20 cellular contexts compared by ENCODE assay signal in genomic region chr11:106608677-106609076, GRCh38.
DNase-seq lines count a peak whose midpoint lies in the region; ATAC-seq and TF ChIP-seq lines count a peak whose summit lies in the region.
"Had no signal": no experiment of that assay in that cellular context is flagged by ENCODE, and none has a peak within 500 bp of the region (broad histone marks: within the 10 kb centered on the region; RNA-seq: fewer than 3 reads in every experiment).

No MANE protein-coding gene starts in this region.

- intact Hi-C loops in prostate gland (cut with DNase I), result no loop called here

- no peak overlapping the region for H2AK5ac ChIP-seq in mesenchymal stem cell (ENCODE audit: low read length, severe bottlenecking)

- no peak overlapping the region for H2BK5ac ChIP-seq in mesenchymal stem cell (ENCODE audit: low read depth, low read length, poor library complexity, severe bottlenecking)

- no peaks in the 10 kb centered on the region for H3K4me1 ChIP-seq in mesenchymal stem cell (ENCODE audit: control insufficient read depth, insufficient read depth, low read depth, low read length)
- no peaks in the 10 kb centered on the region for H3K4me1 ChIP-seq in prostate gland (replicated peaks)
- H3K4me1 ChIP-seq: lower lobe of right lung, testis had no signal

- H3K79me1 ChIP-seq in mesenchymal stem cell (replicated peaks; ENCODE audit: low read length, poor library complexity, severe bottlenecking), result no peaks in the 10 kb centered on the region

- H4K8ac ChIP-seq in mesenchymal stem cell (ENCODE audit: low read length), result no peak overlapping the region

- no peak for TF ChIP-seq CTCF in prostate gland (IDR thresholded peaks at IDR 0.05)

- no peak overlapping the region for H3K4ac ChIP-seq in mesenchymal stem cell (ENCODE audit: low read depth in 1 of 2, low read length in 2 of 2)

- H3K36me3 ChIP-seq in mesenchymal stem cell (ENCODE audit: control insufficient read depth in 1 of 2, insufficient read depth in 2 of 2, low read depth in 1 of 2, low read length in 2 of 2) (no peaks in the 10 kb centered on the region), prostate gland (no peaks in the 10 kb centered on the region)
- H3K36me3 ChIP-seq: lower lobe of right lung, MG63 had no signal

- H3K9ac ChIP-seq in mesenchymal stem cell (ENCODE audit: low read length), result no peak overlapping the region
- H3K9ac ChIP-seq: SK-N-SH had no signal

- no peak overlapping the region for H2BK15ac ChIP-seq in mesenchymal stem cell (ENCODE audit: low read depth, poor library complexity, severe bottlenecking)

- TF ChIP-seq POLR2A in prostate gland (IDR thresholded peaks at IDR 0.05), result no peak

- ATAC-seq in esophagus mucosa, result peak; percentile 90
- ATAC-seq: activated CD4-positive, CD25-positive, alpha-beta regulatory T cell treated with anti-CD3 and anti-CD28 coated beads, Interleukin-2, amount 50 U/mL, for 24 hours; activated T-cell treated with anti-CD3 and anti-CD28 coated beads, Interleukin-2, amount 50 U/mL, for 72 hours; lower lobe of right lung; Panc1; right cardiac atrium; stimulated activated effector memory CD8-positive, alpha-beta T cell treated with anti-CD3 and anti-CD28 coated beads, Interleukin-12 subunit alpha, Interleukin-12 subunit beta, amount 100 ng/mL, for 72 hours had no signal

- no peak overlapping the region for H3K18ac ChIP-seq in mesenchymal stem cell (ENCODE audit: low read depth in 1 of 2, low read length in 2 of 2)

- DNase-seq in EL (peak; percentile 33), RKO (ENCODE audit: low spot score) (peak; percentile 9), mesenchymal stem cell (peak; percentile 33), prostate gland (ENCODE audit: low spot score) (no peak), NCI-H2029 (lab: John Stamatoyannopoulos, UW) (no peak), NCI-H526 treated with DMSO at 0.1 percent for 48 hours (lab: John Stamatoyannopoulos, UW) (no peak)
- DNase-seq: activated T-cell treated with anti-CD3 and anti-CD28 coated beads, Interleukin-2, amount 50 U/mL, for 72 hours; Caco-2; cortex of kidney; head of caudate nucleus; lower lobe of right lung; MG63; NCI-H146; right cardiac atrium; SK-N-SH; testis had no signal

- WGBS in mesenchymal stem cell, result 89% methylated on average over 3 of the region's 3 CpGs
- 92% methylated on average over 3 of the region's 3 CpGs for WGBS in prostate gland

- H3K27ac ChIP-seq in mesenchymal stem cell (ENCODE audit: low read length, poor library complexity, severe bottlenecking), result no peak overlapping the region
- H3K27ac ChIP-seq in prostate gland, result no peak overlapping the region
- H3K27ac ChIP-seq: lower lobe of right lung, testis had no signal

- no peak overlapping the region for H4K91ac ChIP-seq in mesenchymal stem cell (ENCODE audit: low read length)

- H3K27me3 ChIP-seq in mesenchymal stem cell (ENCODE audit: control insufficient read depth in 1 of 2, insufficient read depth in 1 of 2, low read length in 2 of 2) (no peaks in the 10 kb centered on the region), prostate gland (replicated peaks; ENCODE audit: insufficient read depth) (no peaks in the 10 kb centered on the region)
- H3K27me3 ChIP-seq: MG63, testis had no signal

- no peak overlapping the region for H2BK12ac ChIP-seq in mesenchymal stem cell (ENCODE audit: low read length in 2 of 2)

- no peak overlapping the region for H3K23ac ChIP-seq in mesenchymal stem cell (ENCODE audit: low read length in 2 of 2)

- no peak overlapping the region for H2AFZ ChIP-seq in mesenchymal stem cell (ENCODE audit: low read depth, low read length)

- H3K14ac ChIP-seq in mesenchymal stem cell (ENCODE audit: low read length in 2 of 2), result no peak overlapping the region

- H2BK120ac ChIP-seq in mesenchymal stem cell (ENCODE audit: low read depth, low read length), result no peak overlapping the region

- no peak overlapping the region for H3K4me2 ChIP-seq in mesenchymal stem cell (ENCODE audit: low read length, poor library complexity, severe bottlenecking)
- H3K4me2 ChIP-seq: SK-N-SH had no signal

- H3K4me3 ChIP-seq in mesenchymal stem cell (ENCODE audit: insufficient read depth in 1 of 2, low read depth in 1 of 2, low read length in 2 of 2) (no peak overlapping the region), prostate gland (no peak overlapping the region)
- H3K4me3 ChIP-seq: lower lobe of right lung, MG63, testis had no signal

- no peaks in the 10 kb centered on the region for H3K9me3 ChIP-seq in mesenchymal stem cell (ENCODE audit: control insufficient read depth, low read length)
- no peaks in the 10 kb centered on the region for H3K9me3 ChIP-seq in prostate gland
- H3K9me3 ChIP-seq: Caco-2, lower lobe of right lung, MG63, SK-N-SH, testis had no signal

Comparison
In these comparisons a context has a peak if more than half of its experiments do, and no peak if none do; other contexts are left out.
1. DNase-seq: peak in EL (single experiment), RKO (single experiment) and mesenchymal stem cell (single experiment); none in prostate gland (single experiment), NCI-H2029 (single experiment) and NCI-H526 treated with DMSO at 0.1 percent for 48 hours (single experiment).